ENCODE assay signal across 1 cellular context in genomic region chr11:69674267-69674885, GRCh38.
TF ChIP-seq lines count a peak whose summit lies in the region.

No MANE protein-coding gene starts in this region.

TF ChIP-seq in HEK293, 187 proteins besides CTCF, POLR2A, EP300 and RAD21 (continued from another document):
- no peak for TF ChIP-seq ZSCAN4 (tag by site-specific recombination; IDR thresholded peaks at IDR 0.05)
- TF ChIP-seq ZFP69B (tag by site-specific recombination; IDR thresholded peaks at IDR 0.05): no peak
- no peak for TF ChIP-seq GLI4 (tag by site-specific recombination; IDR thresholded peaks at IDR 0.05)
- TF ChIP-seq ZNF747 (tag by site-specific recombination; IDR thresholded peaks at IDR 0.05): no peak
- TF ChIP-seq ZNF223 (tag by site-specific recombination; IDR thresholded peaks at IDR 0.05): no peak
- no peak for TF ChIP-seq ZNF48 (tag by site-specific recombination; IDR thresholded peaks at IDR 0.05)
- TF ChIP-seq ZIC2 (tag by site-specific recombination; IDR thresholded peaks at IDR 0.05): peak; percentile 74
- no peak for TF ChIP-seq ZNF423 (tag by site-specific recombination; IDR thresholded peaks at IDR 0.05)
- no peak for TF ChIP-seq ZNF548 (tag by site-specific recombination; IDR thresholded peaks at IDR 0.05)
- 0 out of 2 replicates have a peak, but pooled peaks have one; percentile 29 for TF ChIP-seq ZNF660 (tag by site-specific recombination; IDR thresholded peaks at IDR 0.05)
